ENCODE assay signal across 30 cellular contexts in the genomic region with DNA sequence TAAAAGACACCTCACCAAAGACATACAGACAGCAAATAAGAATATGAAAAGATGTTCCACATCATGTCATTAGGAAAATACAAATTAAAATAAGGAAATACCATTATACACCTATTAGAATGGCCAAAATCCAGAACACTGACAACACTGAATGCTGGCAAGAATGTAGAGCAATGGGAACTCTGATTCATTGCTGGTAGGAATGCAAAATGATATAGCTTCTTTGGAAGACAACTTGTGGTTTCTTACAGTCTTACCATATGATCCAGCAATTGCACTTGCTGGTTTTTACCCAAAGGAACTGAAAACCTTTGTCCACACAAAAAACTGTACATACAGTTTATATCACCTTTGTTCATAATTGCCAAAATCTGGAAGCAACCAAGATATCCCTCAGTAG. TPM values are rescaled to one million over a fixed set of nuclear protein-coding genes. Genes with fewer than 3 reads are reported as not detected.
DNase-seq lines count a peak whose midpoint lies in the region; ATAC-seq, FAIRE-seq and TF ChIP-seq lines count a peak whose summit lies in the region.
"Had no signal": no experiment of that assay in that cellular context is flagged by ENCODE, and none has a peak within 500 bp of the region (broad histone marks: within the 10 kb centered on the region; RNA-seq: fewer than 3 reads in every experiment).

No MANE protein-coding gene starts in this region.

- FAIRE-seq in GM12891 (lab: Jason Lieb, UNC): no peak

- no peak for TF ChIP-seq POLR2A in GM12891 (IDR thresholded peaks at IDR 0.05; ENCODE audit: low read depth, low read length)

- H3K27me3 ChIP-seq in smooth muscle cell (ENCODE audit: low read depth): no peaks in the 10 kb centered on the region
- no peaks in the 10 kb centered on the region for H3K27me3 ChIP-seq in WERI-Rb-1 (ENCODE audit: insufficient read depth, low read depth, severe bottlenecking)
- H3K27me3 ChIP-seq: adrenal gland, cardiac muscle cell, colonic mucosa, heart left ventricle, ovary, upper lobe of right lung had no signal

- H2AFZ ChIP-seq in smooth muscle cell (ENCODE audit: low read depth): no peak overlapping the region

- peak; percentile 19 for ATAC-seq in stimulated activated naive CD8-positive, alpha-beta T cell treated with anti-CD3 and anti-CD28 coated beads, Interleukin-15, Interleukin-2, amounts not matched to agents 100 U/mL and 50 U/mL, for 24 hours
- no peak for ATAC-seq in stimulated activated naive CD8-positive, alpha-beta T cell treated with anti-CD3 and anti-CD28 coated beads, Interleukin-15, amount 100 ng/mL, for 72 hours
- ATAC-seq in activated CD4-positive, CD25-positive, alpha-beta regulatory T cell treated with anti-CD3 and anti-CD28 coated beads, Interleukin-2, amount 50 U/mL, for 24 hours: no peak
- ATAC-seq: heart left ventricle, upper lobe of right lung had no signal

- peaks cover 73% of the 10 kb centered on the region for H4K20me1 ChIP-seq in smooth muscle cell (ENCODE audit: low read depth)

- H3K4me1 ChIP-seq in smooth muscle cell (ENCODE audit: low read depth): no peaks in the 10 kb centered on the region
- H3K4me1 ChIP-seq: colonic mucosa, upper lobe of right lung had no signal

- H3K4me1 Mint-ChIP-seq in stimulated activated naive CD8-positive, alpha-beta T cell treated with anti-CD3 and anti-CD28 coated beads, Interleukin-15, amount 100 ng/mL, for 72 hours: peaks cover 19% of the 10 kb centered on the region
- H3K4me1 Mint-ChIP-seq: CD14-positive monocyte, nephron progenitor cell had no signal

- H3K36me3 ChIP-seq in smooth muscle cell (ENCODE audit: low read depth): no peaks in the 10 kb centered on the region
- H3K36me3 ChIP-seq in WERI-Rb-1: peaks cover 15% of the 10 kb centered on the region
- H3K36me3 ChIP-seq: adrenal gland, cardiac muscle cell, colonic mucosa, heart left ventricle, ovary, upper lobe of right lung had no signal

- H3K9me3 ChIP-seq in smooth muscle cell (replicated peaks; ENCODE audit: low read depth): no peaks in the 10 kb centered on the region
- no peaks in the 10 kb centered on the region for H3K9me3 ChIP-seq in WERI-Rb-1 (ENCODE audit: severe bottlenecking)
- H3K9me3 ChIP-seq: adrenal gland, Caco-2, colonic mucosa, ovary, upper lobe of right lung had no signal

- H3K27ac Mint-ChIP-seq in stimulated activated naive CD8-positive, alpha-beta T cell treated with anti-CD3 and anti-CD28 coated beads, Interleukin-15, amount 100 ng/mL, for 72 hours: no peak overlapping the region
- H3K27ac Mint-ChIP-seq: CD14-positive monocyte, nephron progenitor cell had no signal

- H3K27me3 Mint-ChIP-seq in stimulated activated naive CD8-positive, alpha-beta T cell treated with anti-CD3 and anti-CD28 coated beads, Interleukin-15, amount 100 ng/mL, for 72 hours: no peaks in the 10 kb centered on the region

- H3F3A ChIP-seq in smooth muscle cell (ENCODE audit: low read depth): no peaks in the 10 kb centered on the region

- no peak overlapping the region for H3K4me3 Mint-ChIP-seq in stimulated activated naive CD8-positive, alpha-beta T cell treated with anti-CD3 and anti-CD28 coated beads, Interleukin-15, amount 100 ng/mL, for 72 hours
- H3K4me3 Mint-ChIP-seq: CD14-positive monocyte, nephron progenitor cell had no signal

- no peak for DNase-seq in stimulated activated naive CD8-positive, alpha-beta T cell treated with anti-CD3 and anti-CD28 coated beads, Interleukin-15, Interleukin-2, amounts not matched to agents 100 U/mL and 50 U/mL, for 24 hours
- DNase-seq in stimulated activated naive CD8-positive, alpha-beta T cell treated with anti-CD3 and anti-CD28 coated beads, Interleukin-15, amount 100 ng/mL, for 72 hours: no peak
- DNase-seq in amniotic epithelial cell (ENCODE audit: low read depth) (peak; percentile 65), fibroblast of mammary gland (ENCODE audit: low read depth) (peak; percentile 41), GM12891 (ENCODE audit: insufficient read length, low spot score) (no peak), smooth muscle cell (lab: John Stamatoyannopoulos, UW; ENCODE audit: unreplicated experiment) (no peak), WERI-Rb-1 (no peak)
- DNase-seq: activated CD4-positive, CD25-positive, alpha-beta regulatory T cell; activated naive CD4-positive, alpha-beta T cell treated with Interleukin-2 at 50 U/mL for 16 hours; activated T-cell treated with anti-CD3 and anti-CD28 coated beads, Interleukin-2, amount 50 U/mL, for 48 hours; adrenal gland; Caco-2; colonic mucosa; effector CD8-positive, alpha-beta T cell; foreskin melanocyte; heart left ventricle; kidney glomerular epithelial cell; NCI-H1092 treated with DMSO at 0.1 percent for 48 hours; NCI-H1694 treated with DMSO at 0.1 percent for 48 hours; NCI-H446 treated with DMSO at 0.1 percent for 48 hours; nephron progenitor cell; ovary; stimulated activated naive CD4-positive, alpha-beta T cell; SW 1271; upper lobe of right lung had no signal

- H3K4me3 ChIP-seq in fibroblast of mammary gland (ENCODE audit: control insufficient read depth, low read depth, low read length) (no peak overlapping the region), smooth muscle cell (no peak overlapping the region), WERI-Rb-1 (ENCODE audit: low read depth, low read length) (no peak overlapping the region)
- H3K4me3 ChIP-seq: adrenal gland, cardiac muscle cell, colonic mucosa, heart left ventricle, ovary, upper lobe of right lung had no signal

- TF ChIP-seq CTCF in fibroblast of mammary gland (conservative IDR thresholded peaks at IDR 0.05; ENCODE audit: control insufficient read depth, insufficient read depth, low read depth, low read length) (no peak), smooth muscle cell (IDR thresholded peaks at IDR 0.05; ENCODE audit: borderline replicate concordance, insufficient read depth, poor library complexity, severe bottlenecking) (no peak), WERI-Rb-1 (IDR thresholded peaks at IDR 0.05; ENCODE audit: low read depth, low read length) (no peak)

- peaks cover 0 to 5% of the 10 kb centered on the region in 2 donors for H3K9me3 Mint-ChIP-seq in stimulated activated naive CD8-positive, alpha-beta T cell treated with anti-CD3 and anti-CD28 coated beads, Interleukin-15, amount 100 ng/mL, for 72 hours

- H3K79me2 ChIP-seq in smooth muscle cell (ENCODE audit: low read depth): peaks cover 91% of the 10 kb centered on the region

- no peak overlapping the region for H3K9ac ChIP-seq in smooth muscle cell (ENCODE audit: low read depth)

- H3K27ac ChIP-seq in smooth muscle cell (ENCODE audit: low read depth): no peak overlapping the region
- H3K27ac ChIP-seq in WERI-Rb-1: no peak overlapping the region
- H3K27ac ChIP-seq: 22Rv1, adrenal gland, cardiac muscle cell, colonic mucosa, epithelial cell of prostate, heart left ventricle, ovary, upper lobe of right lung had no signal

- H3K4me2 ChIP-seq in smooth muscle cell: no peak overlapping the region

TF ChIP-seq in GM12891, 5 proteins besides CTCF, POLR2A, EP300 and RAD21:
- TF ChIP-seq POLR2AphosphoS5 (IDR thresholded peaks at IDR 0.05; ENCODE audit: low read depth, low read length) (no peak), PAX5 (IDR thresholded peaks at IDR 0.05; ENCODE audit: insufficient read depth, low read length, severe bottlenecking) (no peak), POU2F2 (IDR thresholded peaks at IDR 0.05; ENCODE audit: low read depth, low read length) (no peak), SPI1 (IDR thresholded peaks at IDR 0.05; ENCODE audit: low read depth, low read length) (no peak), TAF1 (IDR thresholded peaks at IDR 0.05; ENCODE audit: low read depth, low read length) (no peak)

RNA-seq across cellular contexts. Expression of a gene that starts 6.5 kb away (rescaled TPM):
- 9.8 TPM for polyA plus RNA-seq in GM12891 (2012; ENCODE audit: low read depth, missing spikeins)
- 19.4 and 33.8 TPM in 2 replicates for total RNA-seq in smooth muscle cell
- polyA plus RNA-seq in smooth muscle cell: 6.3 and 8.2 TPM in 2 replicates

Comparison
In these comparisons a context has a peak if more than half of its experiments do, and no peak if none do; other contexts are left out.
1. DNase-seq: peak in amniotic epithelial cell (single experiment) and fibroblast of mammary gland (single experiment); none in stimulated activated naive CD8-positive, alpha-beta T cell treated with anti-CD3 and anti-CD28 coated beads, Interleukin-15, Interleukin-2, amounts not matched to agents 100 U/mL and 50 U/mL, for 24 hours (single experiment), stimulated activated naive CD8-positive, alpha-beta T cell treated with anti-CD3 and anti-CD28 coated beads, Interleukin-15, amount 100 ng/mL, for 72 hours (0 of 2), GM12891 (single experiment), smooth muscle cell (single experiment) and WERI-Rb-1 (single experiment).